Comparison of ENCODE assay signal across 8 cellular contexts in genomic region chr11:112289588-112290461, GRCh38. TPM values are rescaled to one million over a fixed set of nuclear protein-coding genes. Genes with fewer than 3 reads are reported as not detected.
DNase-seq lines count a peak whose midpoint lies in the region; ATAC-seq and TF ChIP-seq lines count a peak whose summit lies in the region.

No MANE protein-coding gene starts in this region.

- no peak overlapping the region for H2AK5ac ChIP-seq in H9 (ENCODE audit: insufficient read length, low read length)

- H3K14ac ChIP-seq in H9 (ENCODE audit: insufficient read depth, low read length) = peak overlapping the region; percentile 63; the same call in 1 of the 2 replicates

- H3K4me3 ChIP-seq in GM12864 (ENCODE audit: low read depth, low read length) = peak overlapping the region; percentile 26

- H2BK15ac ChIP-seq in H9 (ENCODE audit: low read depth, low read length) = no peak overlapping the region

- H4K8ac ChIP-seq in H9 (replicated peaks; ENCODE audit: insufficient read length, low read depth, low read length) = no peak overlapping the region

- DNase-seq in GM12864 (ENCODE audit: low read depth) (no peak), H9 (peak; percentile 85), M059J (ENCODE audit: low read depth) (peak; percentile 58), T-helper 22 cell (ENCODE audit: low read depth) (peak; percentile 79), astrocyte of the hippocampus (ENCODE audit: low read depth, low spot score) (peak; percentile 90), hypothalamus (lab: John Stamatoyannopoulos, UW) (peak; percentile 17 to 90 (median 68)), sciatic nerve (ENCODE audit: low spot score) (peak; percentile 90), NCI-H1694 treated with DMSO at 0.1 percent for 48 hours (lab: John Stamatoyannopoulos, UW) (no peak)

- peak overlapping the region; percentile 66 to 78 for H3K4me3 Mint-ChIP-seq in H9

- H2BK5ac ChIP-seq in H9 (ENCODE audit: insufficient read length, low read length) = no peak overlapping the region

- H2BK20ac ChIP-seq in H9 (ENCODE audit: low read depth, low read length, poor library complexity, severe bottlenecking) = no peak overlapping the region

- H3T11ph ChIP-seq in H9 (ENCODE audit: low read length) = no peak overlapping the region

- H3K56ac ChIP-seq in H9 (ENCODE audit: insufficient read length, low read depth, low read length) = no peak overlapping the region

- H3K23ac ChIP-seq in H9 (ENCODE audit: insufficient read length, low read depth, low read length) = no peak overlapping the region

- no peak overlapping the region for H3K9ac ChIP-seq in H9 (ENCODE audit: extremely low read depth, insufficient read length, low read length)

- H3K4ac ChIP-seq in H9 (ENCODE audit: low read depth, low read length) = no peak overlapping the region

- H4K91ac ChIP-seq in H9 (ENCODE audit: insufficient read length, low read depth, low read length) = no peak overlapping the region

- intact Hi-C loops in sciatic nerve (cut with DNase I) = loop anchor here (10.0 kb wide), 2 partner anchors 185 to 995 kb away; no protein-coding TSS in a partner anchor

- H3K4me2 ChIP-seq in H9 (ENCODE audit: insufficient read depth, insufficient read length, low read length) = peak overlapping the region; percentile 76

- H4K5ac ChIP-seq in H9 (ENCODE audit: insufficient read length, low read depth, low read length) = no peak overlapping the region

- no peak overlapping the region for H3K27ac Mint-ChIP-seq in H9

- H2BK12ac ChIP-seq in H9 (ENCODE audit: insufficient read length, low read depth, low read length) = no peak overlapping the region

- no peak overlapping the region for H3K27ac ChIP-seq in H9 (ENCODE audit: insufficient read length, low read depth, low read length)

- no peak overlapping the region for H2BK120ac ChIP-seq in H9 (ENCODE audit: low read depth, low read length, poor library complexity, severe bottlenecking)

- H2AFZ ChIP-seq in H9 (ENCODE audit: low read length) = no peak overlapping the region

- peak; percentile 93 for ATAC-seq in sciatic nerve

- H3K9me3 Mint-ChIP-seq in H9 = no peaks in the 10 kb centered on the region

- peaks cover 31% of the 10 kb centered on the region for H3K27me3 Mint-ChIP-seq in H9 (ENCODE audit: low read depth)

- no peaks in the 10 kb centered on the region for H3K79me1 ChIP-seq in H9 (ENCODE audit: insufficient read depth, low read depth, low read length, poor library complexity, severe bottlenecking)

- TF ChIP-seq CTCF in GM12864 (IDR thresholded peaks at IDR 0.05; ENCODE audit: low read depth, low read length, missing control alignments) = peak; percentile 76
- peak; percentile 90 for TF ChIP-seq CTCF in H9 (conservative IDR thresholded peaks at IDR 0.05)

- H3K4me1 ChIP-seq in H9 (ENCODE audit: insufficient read depth, low read length) = 0 out of 2 replicates have a peak, but pooled peaks cover 2% of the 10 kb centered on the region

- H3K79me2 ChIP-seq in H9 (ENCODE audit: insufficient read depth, low read length) = no peaks in the 10 kb centered on the region

- peaks cover 13 to 19% of the 10 kb centered on the region in 2 experiments for H3K4me1 Mint-ChIP-seq in H9

- H4K20me1 ChIP-seq in H9 (ENCODE audit: control insufficient read depth, insufficient read depth, insufficient read length) = no peaks in the 10 kb centered on the region

- peaks cover 3% of the 10 kb centered on the region for H3K23me2 ChIP-seq in H9 (ENCODE audit: insufficient read length, low read depth, low read length, poor library complexity, severe bottlenecking)

- WGBS in H9 (ENCODE audit: extremely low coverage, insufficient read length, low lambda C conversion rate) = no CpG with 5 or more reads among the region's 58 CpGs

- H3K9me3 ChIP-seq in H9 (ENCODE audit: control insufficient read depth, low read depth, low read length) = no peaks in the 10 kb centered on the region

- H3K27me3 ChIP-seq in H9 (ENCODE audit: insufficient read depth, low read length) = no peaks in the 10 kb centered on the region; the same call in 1 of the 2 replicates

- no peaks in the 10 kb centered on the region for H3K36me3 Mint-ChIP-seq in H9 (ENCODE audit: insufficient read depth in 1 of 3, low read depth in 3 of 3)

- no peak overlapping the region for H3K18ac ChIP-seq in H9 (ENCODE audit: insufficient read length, low read depth, low read length)

RNA-seq across cellular contexts. Expression of gene PLET1, which starts 29.2 kb away (rescaled TPM):
- total RNA-seq in H9 (2021) = not detected in 2 replicates
- not detected in 2 replicates for total RNA-seq in M059J (2014; rRNA removed; shearing (Covaris generic))
- total RNA-seq in sciatic nerve = not detected

Comparison
In these comparisons a context has a peak if more than half of its experiments do, and no peak if none do; other contexts are left out.
1. DNase-seq: peak in H9 (single experiment), M059J (single experiment), T-helper 22 cell (single experiment), astrocyte of the hippocampus (single experiment), hypothalamus (51 of 51) and sciatic nerve (single experiment); none in GM12864 (single experiment) and NCI-H1694 treated with DMSO at 0.1 percent for 48 hours (single experiment).